ENCODE assay signal across 8 cellular contexts in genomic region chr5:40797273-40798011, GRCh38. TPM values are rescaled to one million over a fixed set of nuclear protein-coding genes. Genes with fewer than 3 reads are reported as not detected.
A peak's percentile ranks its signal among the peaks of the same experiment; 100 is the strongest.
DNase-seq lines count a peak whose midpoint lies in the region; ATAC-seq and TF ChIP-seq lines count a peak whose summit lies in the region.

No MANE protein-coding gene starts in this region.

- peaks cover 1% of the 10 kb centered on the region for H3K27me3 Mint-ChIP-seq in activated CD4-positive, alpha-beta memory T cell treated with anti-CD3 and anti-CD28 coated beads for 36 hours

- H3K4me1 Mint-ChIP-seq in activated CD4-positive, alpha-beta memory T cell treated with anti-CD3 and anti-CD28 coated beads for 36 hours (ENCODE audit: low read depth) = peaks cover 45% of the 10 kb centered on the region

- intact Hi-C loops in activated CD4-positive, alpha-beta memory T cell treated with anti-CD3 and anti-CD28 coated beads for 36 hours (cut with micrococcal nuclease) = loop anchor here (1.0 kb wide), 3 partner anchors 16 to 42 kb away; partner anchors contain the start of genes RPL37 and TTC33

- peak overlapping the region; percentile 83 for H3K27ac Mint-ChIP-seq in activated CD4-positive, alpha-beta memory T cell treated with anti-CD3 and anti-CD28 coated beads for 36 hours

- peaks cover 15% of the 10 kb centered on the region for H3K36me3 Mint-ChIP-seq in activated CD4-positive, alpha-beta memory T cell treated with anti-CD3 and anti-CD28 coated beads for 36 hours

- ATAC-seq in GM19328 (IDR thresholded peaks at IDR 0.05; ENCODE audit: unreplicated experiment) = peak; percentile 36
- peak; percentile 38 for ATAC-seq in HG03457 (IDR thresholded peaks at IDR 0.05; ENCODE audit: unreplicated experiment)

- POLR2A ChIA-PET in activated CD4-positive, alpha-beta memory T cell treated with anti-CD3 and anti-CD28 coated beads for 36 hours (lab: Charles Lee) = interaction anchor here (0.6 to 2.3 kb wide), 7 partner anchors 16 to 115 kb away, joined by 3 to 12 read pairs (median 6); partner anchors contain the start of gene RPL37

- H3K9me3 Mint-ChIP-seq in activated CD4-positive, alpha-beta memory T cell treated with anti-CD3 and anti-CD28 coated beads for 36 hours = no peaks in the 10 kb centered on the region

- H3K4me3 Mint-ChIP-seq in activated CD4-positive, alpha-beta memory T cell treated with anti-CD3 and anti-CD28 coated beads for 36 hours = peak overlapping the region; percentile 87

- H3K4me3 ChIP-seq in AG10803 (ENCODE audit: low read length) = peak overlapping the region; percentile 91

- DNase-seq in AG10803 (ENCODE audit: low read depth) = peak; percentile 59
- peak; percentile 96 for DNase-seq in NCI-H748 (lab: John Stamatoyannopoulos, UW; ENCODE audit: unreplicated experiment)
- DNase-seq in activated CD4-positive, alpha-beta memory T cell treated with anti-CD3 and anti-CD28 coated beads for 36 hours = peak; percentile 86
- peak; percentile 87 for DNase-seq in ecto neural progenitor cell (ENCODE audit: low spot score)
- DNase-seq in lung microvascular endothelial cell (ENCODE audit: low read depth in 2 of 2) = peak; percentile 33 to 90
- DNase-seq in stimulated activated CD4-positive, alpha-beta T cell treated with anti-CD3 and anti-CD28 coated beads, TNF-alpha, amount 100 ng/mL, for 4 hours (ENCODE audit: low read depth in 3 of 3) = peak; percentile 52 to 60 (median 58)

- TF ChIP-seq CTCF in AG10803 (conservative IDR thresholded peaks at IDR 0.05; ENCODE audit: low read length) = no peak

- CTCF ChIA-PET in activated CD4-positive, alpha-beta memory T cell treated with anti-CD3 and anti-CD28 coated beads for 36 hours (lab: Charles Lee) = interaction anchor here (0.7 to 1.5 kb wide), 4 partner anchors 10 to 977 kb away, joined by 3 to 8 read pairs (median 4); no protein-coding TSS in a partner anchor

RNA-seq across cellular contexts. Expression of gene PRKAA1, which starts 0.7 kb away (rescaled TPM):
- total RNA-seq in activated CD4-positive, alpha-beta memory T cell treated with anti-CD3 and anti-CD28 coated beads for 36 hours = 10 to 100 TPM; 54.4 to 55.6 TPM
- 81.3 and 87.4 TPM in 2 replicates for total RNA-seq in lung microvascular endothelial cell

RNA-seq across cellular contexts. Expression of gene RPL37, which starts 37.6 kb away (rescaled TPM):
- total RNA-seq in activated CD4-positive, alpha-beta memory T cell treated with anti-CD3 and anti-CD28 coated beads for 36 hours = 1,000 to 10,000 TPM; 1,815 to 1,873 TPM
- 2,142 and 2,944 TPM in 2 replicates for total RNA-seq in lung microvascular endothelial cell

RNA-seq across cellular contexts. Expression of gene TTC33, which starts 41.7 kb away (rescaled TPM):
- total RNA-seq in activated CD4-positive, alpha-beta memory T cell treated with anti-CD3 and anti-CD28 coated beads for 36 hours = 10 to 100 TPM; 30.2 to 34.1 TPM
- total RNA-seq in lung microvascular endothelial cell = 10.9 and 15.1 TPM in 2 replicates

RNA-seq across cellular contexts. Expression of gene CARD6, which starts 43.7 kb away (rescaled TPM):
- 1 to 10 TPM; 1.4 to 1.7 TPM for total RNA-seq in activated CD4-positive, alpha-beta memory T cell treated with anti-CD3 and anti-CD28 coated beads for 36 hours
- 27.0 and 50.6 TPM in 2 replicates for total RNA-seq in lung microvascular endothelial cell

Comparison
In these comparisons a context has a peak if more than half of its experiments do, and no peak if none do; other contexts are left out.
1. Peak in every context shown above with its lines: DNase-seq, ATAC-seq and H3K4me3 ChIP-seq.